In genomic region chr7:44538798-44539668, GRCh38 we compare ENCODE assay signal across 27 cellular contexts. TPM values are rescaled to one million over a fixed set of nuclear protein-coding genes. Genes with fewer than 3 reads are reported as not detected.
DNase-seq lines count a peak whose midpoint lies in the region; ATAC-seq, FAIRE-seq and TF ChIP-seq lines count a peak whose summit lies in the region.
"Had no signal": no experiment of that assay in that cellular context is flagged by ENCODE, and none has a peak within 500 bp of the region (broad histone marks: within the 10 kb centered on the region; RNA-seq: fewer than 3 reads in every experiment).

No MANE protein-coding gene starts in this region.

- CTCF ChIA-PET in activated CD4-positive, alpha-beta T cell treated with anti-CD3 and anti-CD28 coated beads, Interleukin-2, amount 10 ng/mL, durations not matched to agents 7 days and 5 days (lab: Charles Lee): interaction anchor here (0.6 kb wide), 1 partner anchor 167 kb away, joined by 3 read pairs; no protein-coding TSS in a partner anchor
- CTCF ChIA-PET in K562 (lab: Yijun Ruan, JAX; ENCODE audit: low intra/inter-chr PET ratio): no interaction called here

- no TSS peak for BruUV-seq in K562 (replicated peaks; lab: Mats Ljungman, UMichigan)

- peak overlapping the region; percentile 50 for H3K27ac Mint-ChIP-seq in activated CD4-positive, alpha-beta T cell treated with anti-CD3 and anti-CD28 coated beads, Interleukin-2, amount 10 ng/mL, durations not matched to agents 7 days and 5 days
- H3K27ac Mint-ChIP-seq: B cell had no signal

- no peaks in the 10 kb centered on the region for H3K36me3 Mint-ChIP-seq in activated CD4-positive, alpha-beta T cell treated with anti-CD3 and anti-CD28 coated beads, Interleukin-2, amount 10 ng/mL, durations not matched to agents 7 days and 5 days (ENCODE audit: low read depth)
- H3K36me3 Mint-ChIP-seq: CD4-positive, CD25-positive, alpha-beta regulatory T cell had no signal

- in situ Hi-C loops in K562 (cut with MboI): no loop called here

- 0 out of 2 replicates have a peak overlapping the region, but pooled peaks have one; percentile 19 for H2AFZ ChIP-seq in K562 (ENCODE audit: low read depth, low read length)

- no peak for DNase-seq in activated CD4-positive, alpha-beta T cell treated with anti-CD3 and anti-CD28 coated beads, Interleukin-2, amount 10 ng/mL, durations not matched to agents 7 days and 5 days
- no peak for DNase-seq in activated CD4-positive, alpha-beta T cell treated with anti-CD3 and anti-CD28 coated beads, Interleukin-2, amount 50 U/mL, for 1 hour
- DNase-seq in K562 (ENCODE audit: extremely low read depth in 1 of 4, low spot score in 3 of 4): peak in 1 of 4 experiments; percentile 6
- DNase-seq in DMS114 treated with DMSO at 0.1 percent for 48 hours (lab: John Stamatoyannopoulos, UW; ENCODE audit: unreplicated experiment): no peak
- no peak for DNase-seq in NCI-H748 (lab: John Stamatoyannopoulos, UW; ENCODE audit: unreplicated experiment)
- DNase-seq: 8988T; CD4-positive, CD25-positive, alpha-beta regulatory T cell; COR-L47; DMS153; GF-D8; GOT3; MM.1S; NCI-H1092 treated with DMSO at 0.1 percent for 48 hours; NCI-H146; NCI-H2029 treated with DMSO at 0.1 percent for 48 hours; NCI-H446 treated with DMSO at 0.1 percent for 48 hours; NCI-H69; Peyer's patch had no signal

- no peak for TF ChIP-seq EP300 in K562 (IDR thresholded peaks at IDR 0.05; ENCODE audit: low read length)

- H3K4me2 ChIP-seq in K562 (ENCODE audit: insufficient read depth, low read length): no peak overlapping the region

- H3K4me1 ChIP-seq in K562 (replicated peaks in 1 of 2; ENCODE audit: control insufficient read depth in 2 of 2, insufficient read depth in 2 of 2, low read length in 2 of 2) (peaks cover 3 to 46% of the 10 kb centered on the region in 2 experiments; a peak in 4 of 5 replicates), liver (ENCODE audit: control insufficient read depth in 4 of 4, insufficient read depth in 4 of 4, low read length in 3 of 4) (peaks cover 5 to 69% (median 41%) of the 10 kb centered on the region in 4 donors)

- TF ChIP-seq POLR2A in K562 (conservative IDR thresholded peaks at IDR 0.05): no peak

- no peak overlapping the region for H3K4me3 Mint-ChIP-seq in activated CD4-positive, alpha-beta T cell treated with anti-CD3 and anti-CD28 coated beads, Interleukin-2, amount 10 ng/mL, durations not matched to agents 7 days and 5 days
- H3K4me3 Mint-ChIP-seq: B cell; CD4-positive, CD25-positive, alpha-beta regulatory T cell had no signal

- TF ChIP-seq CTCF in K562 (IDR thresholded peaks at IDR 0.05 in 2 of 3, conservative IDR thresholded peaks at IDR 0.05 in 1 of 3; ENCODE audit: insufficient read depth in 2 of 3, low read depth in 1 of 3, low read length in 3 of 3): no peak
- TF ChIP-seq CTCF in liver (IDR thresholded peaks at IDR 0.05; ENCODE audit: low read depth, low read length, missing input control): no peak

- no peaks in the 10 kb centered on the region for H3K27me3 ChIP-seq in K562 (ENCODE audit: control insufficient read depth in 2 of 2, insufficient read depth in 2 of 2, low read length in 2 of 2)
- H3K27me3 ChIP-seq in liver (ENCODE audit: control insufficient read depth in 4 of 4, insufficient read depth in 4 of 4, low read length in 3 of 4): no peaks in the 10 kb centered on the region
- H3K27me3 ChIP-seq: Peyer's patch had no signal

- no peaks in the 10 kb centered on the region for H3K9me1 ChIP-seq in K562 (ENCODE audit: control insufficient read depth, insufficient read depth, low read length)

- no peak for TF ChIP-seq RAD21 in K562 (CRISPR knock-in tag; conservative IDR thresholded peaks at IDR 0.05 in 1 of 2, IDR thresholded peaks at IDR 0.05 in 1 of 2)
- TF ChIP-seq RAD21 in liver (IDR thresholded peaks at IDR 0.05): no peak

- H3K27me3 Mint-ChIP-seq in activated CD4-positive, alpha-beta T cell treated with anti-CD3 and anti-CD28 coated beads, Interleukin-2, amount 10 ng/mL, durations not matched to agents 7 days and 5 days: no peaks in the 10 kb centered on the region
- H3K27me3 Mint-ChIP-seq: B cell had no signal

- ATAC-seq in K562: no peak
- ATAC-seq in HG03432 (IDR thresholded peaks at IDR 0.05; ENCODE audit: unreplicated experiment): no peak
- no peak for ATAC-seq in HG02610 (IDR thresholded peaks at IDR 0.05; ENCODE audit: unreplicated experiment)

- no peaks in the 10 kb centered on the region for H3K4me1 Mint-ChIP-seq in activated CD4-positive, alpha-beta T cell treated with anti-CD3 and anti-CD28 coated beads, Interleukin-2, amount 10 ng/mL, durations not matched to agents 7 days and 5 days
- H3K4me1 Mint-ChIP-seq: B cell; CD4-positive, CD25-positive, alpha-beta regulatory T cell had no signal

- no peaks in the 10 kb centered on the region for H3K9me3 Mint-ChIP-seq in activated CD4-positive, alpha-beta T cell treated with anti-CD3 and anti-CD28 coated beads, Interleukin-2, amount 10 ng/mL, durations not matched to agents 7 days and 5 days

- no peaks in the 10 kb centered on the region for H3K79me2 ChIP-seq in K562 (ENCODE audit: control insufficient read depth, insufficient read depth, low read length)

- H3K36me3 ChIP-seq in K562 (ENCODE audit: control insufficient read depth, insufficient read depth, low read length): no peaks in the 10 kb centered on the region
- peaks cover 0 to 6% (median 4%) of the 10 kb centered on the region in 4 donors for H3K36me3 ChIP-seq in liver (ENCODE audit: control insufficient read depth in 4 of 4, insufficient read depth in 3 of 4, low read depth in 1 of 4, low read length in 3 of 4)
- H3K36me3 ChIP-seq: Peyer's patch had no signal

- no peak overlapping the region for H3K4me3 ChIP-seq in K562
- H3K4me3 ChIP-seq in liver (ENCODE audit: low read depth in 1 of 3, low read length in 3 of 3): peak overlapping the region; percentile 54 to 65 (median 63)
- H3K4me3 ChIP-seq: Peyer's patch had no signal

- no peak overlapping the region for H3K27ac ChIP-seq in K562 (ENCODE audit: extremely low read depth, low read depth, low read length)
- peak overlapping the region; percentile 86 to 97 for H3K27ac ChIP-seq in liver (ENCODE audit: low read depth in 1 of 2, low read length in 2 of 2)
- H3K27ac ChIP-seq: HL-60, Peyer's patch had no signal

- H4K20me1 ChIP-seq in K562 (replicated peaks; ENCODE audit: control insufficient read depth, insufficient read depth, low read length): no peaks in the 10 kb centered on the region

- FAIRE-seq in K562 (lab: Jason Lieb, UNC): no peak
- FAIRE-seq: GM12891 had no signal

- H3K9me3 ChIP-seq in K562 (replicated peaks; ENCODE audit: control insufficient read depth, insufficient read depth, low read depth, low read length) (no peaks in the 10 kb centered on the region), liver (ENCODE audit: control insufficient read depth in 4 of 4, low read length in 3 of 4) (no peaks in the 10 kb centered on the region)
- H3K9me3 ChIP-seq: Peyer's patch had no signal

- POLR2A ChIA-PET in activated CD4-positive, alpha-beta T cell treated with anti-CD3 and anti-CD28 coated beads, Interleukin-2, amount 10 ng/mL, durations not matched to agents 7 days and 5 days (lab: Charles Lee): no interaction called here
- POLR2A ChIA-PET in K562 (lab: Yijun Ruan, JAX): interaction anchor here (0.9 to 1.4 kb wide), 2 partner anchors 9 to 24 kb away, joined by 3 read pairs; no protein-coding TSS in a partner anchor

- 41% methylated on average over 28 of the region's 32 CpGs for WGBS in K562 (ENCODE audit: insufficient coverage, low coverage, missing lambda C conversion rate)
- 69% methylated on average over 32 of the region's 32 CpGs for WGBS in liver

- intact Hi-C loops in K562 (cut with micrococcal nuclease): no loop called here

- H3K9ac ChIP-seq in K562 (ENCODE audit: insufficient read depth in 1 of 2, low read depth in 2 of 2, low read length in 2 of 2) (0 out of 4 replicates have a peak overlapping the region, but pooled peaks of 1 of the 2 experiments have one; percentile 65), liver (ENCODE audit: low read depth in 1 of 2, low read length in 2 of 2) (peak overlapping the region in 1 of 2 donors; percentile 81)

RNA-seq across cellular contexts. Expression of gene NPC1L1, which starts 2.1 kb away (rescaled TPM):
- not detected for total RNA-seq in activated CD4-positive, alpha-beta T cell treated with anti-CD3 and anti-CD28 coated beads, Interleukin-2, amount 10 ng/mL, durations not matched to agents 7 days and 5 days
- 0.26 and 0.81 TPM in 2 replicates for total RNA-seq in K562 (2011; cell fraction: chromatin; rRNA removed; ENCODE audit: low replicate concordance)
- total RNA-seq in K562 (2011; cell fraction: nucleolus; rRNA removed): 0.33 and 0.39 TPM in 2 replicates
- 0.15 and 0.37 TPM in 2 replicates for total RNA-seq in K562 (2011; cell fraction: nucleoplasm; rRNA removed)
- total RNA-seq in K562 (2014; rRNA removed) (0.18 TPM in 1 of 2 replicates, not detected in the other), K562 (2014; rRNA removed; fragmentation: Illumina TruSeq; extraction: Trizol) (not detected in 2 replicates), K562 (2015; rRNA removed; fragmentation: Illumina TruSeq; extraction: Trizol) (not detected in 2 replicates), K562 (2021) (0.02 and 0.07 TPM in 2 replicates), liver (10 to 100 TPM in 1 of 2 donors, 1 to 10 TPM in 1; 7.2 to 16.4 TPM)
- polyA plus RNA-seq in K562 (2011; rRNA removed) (0.08 and 0.14 TPM in 2 replicates), K562 (2014; fragmentation: Illumina TruSeq; extraction: Trizol) (0.01 and 0.06 TPM in 2 replicates), K562 (2014; fragmentation: Nextera tagmentation; extraction: Ambion mirVana) (not detected), K562 (2014; rRNA removed) (0.07 TPM in 1 of 2 replicates, not detected in the other), liver (10 to 100 TPM; 14.2 to 22.1 TPM)
- 0.10 and 0.18 TPM in 2 replicates for polyA plus RNA-seq in K562 (2011; cell fraction: cytosol; rRNA removed)
- 0.74 and 1.1 TPM in 2 replicates for polyA plus RNA-seq in K562 (2011; cell fraction: nucleus; rRNA removed)
- 0.08 and 0.11 TPM in 2 replicates for polyA plus RNA-seq in K562 (2012)
- polyA minus RNA-seq in K562 (2011; rRNA and poly(A)+ RNA removed): 0.06 and 0.11 TPM in 2 replicates
- not detected in 2 replicates for polyA minus RNA-seq in K562 (2011; cell fraction: cytosol; rRNA and poly(A)+ RNA removed)
- polyA minus RNA-seq in K562 (2011; cell fraction: nucleus; rRNA and poly(A)+ RNA removed): 0.13 and 0.44 TPM in 2 replicates
- total RNA-seq: B cell, Daoy, HT1080, LHCN-M2 had no signal

RNA-seq across cellular contexts. Expression of gene DDX56, which starts 34.7 kb away (rescaled TPM):
- 10 to 100 TPM; 83.6 to 84.9 TPM for total RNA-seq in activated CD4-positive, alpha-beta T cell treated with anti-CD3 and anti-CD28 coated beads, Interleukin-2, amount 10 ng/mL, durations not matched to agents 7 days and 5 days
- total RNA-seq in K562 (2011; cell fraction: chromatin; rRNA removed; ENCODE audit: low replicate concordance): 104 and 320 TPM in 2 replicates
- 229 and 246 TPM in 2 replicates for total RNA-seq in K562 (2011; cell fraction: nucleolus; rRNA removed)
- total RNA-seq in K562 (2011; cell fraction: nucleoplasm; rRNA removed): 121 and 141 TPM in 2 replicates
- 102 and 133 TPM in 2 replicates for total RNA-seq in K562 (2014; rRNA removed)
- 91.2 and 103 TPM in 2 replicates for total RNA-seq in K562 (2014; rRNA removed; fragmentation: Illumina TruSeq; extraction: Trizol)
- 89.1 and 90.8 TPM in 2 replicates for total RNA-seq in K562 (2015; rRNA removed; fragmentation: Illumina TruSeq; extraction: Trizol)
- total RNA-seq in K562 (2021): 145 and 155 TPM in 2 replicates
- 110 and 120 TPM in 2 replicates for polyA plus RNA-seq in K562 (2011; rRNA removed)
- 100 and 136 TPM in 2 replicates for polyA plus RNA-seq in K562 (2011; cell fraction: cytosol; rRNA removed)
- 265 and 309 TPM in 2 replicates for polyA plus RNA-seq in K562 (2011; cell fraction: nucleus; rRNA removed)
- 122 and 135 TPM in 2 replicates for polyA plus RNA-seq in K562 (2012)
- polyA plus RNA-seq in K562 (2014; fragmentation: Illumina TruSeq; extraction: Trizol): 114 and 133 TPM in 2 replicates
- 10 to 100 TPM; 33.0 to 45.2 TPM for polyA plus RNA-seq in K562 (2014; fragmentation: Nextera tagmentation; extraction: Ambion mirVana)
- polyA plus RNA-seq in K562 (2014; rRNA removed): 96.7 and 109 TPM in 2 replicates
- 74.9 and 101 TPM in 2 replicates for polyA minus RNA-seq in K562 (2011; rRNA and poly(A)+ RNA removed)
- polyA minus RNA-seq in K562 (2011; cell fraction: cytosol; rRNA and poly(A)+ RNA removed): 38.9 and 72.1 TPM in 2 replicates
- polyA minus RNA-seq in K562 (2011; cell fraction: nucleus; rRNA and poly(A)+ RNA removed): 84.7 and 97.7 TPM in 2 replicates
- total RNA-seq in liver: 10 to 100 TPM; 24.3 to 42.1 TPM
- polyA plus RNA-seq in liver: 10 to 100 TPM; 31.1 to 32.6 TPM

RNA-seq across cellular contexts. Expression of gene TMED4, which starts 43.0 kb away (rescaled TPM):
- 10 to 100 TPM; 78.1 to 78.3 TPM for total RNA-seq in activated CD4-positive, alpha-beta T cell treated with anti-CD3 and anti-CD28 coated beads, Interleukin-2, amount 10 ng/mL, durations not matched to agents 7 days and 5 days
- 87.6 and 130 TPM in 2 replicates for total RNA-seq in K562 (2011; cell fraction: chromatin; rRNA removed; ENCODE audit: low replicate concordance)
- total RNA-seq in K562 (2011; cell fraction: nucleolus; rRNA removed): 122 and 140 TPM in 2 replicates
- total RNA-seq in K562 (2011; cell fraction: nucleoplasm; rRNA removed): 150 and 206 TPM in 2 replicates
- total RNA-seq in K562 (2014; rRNA removed) (40.0 and 53.8 TPM in 2 replicates), K562 (2014; rRNA removed; fragmentation: Illumina TruSeq; extraction: Trizol) (40.6 and 42.1 TPM in 2 replicates), K562 (2015; rRNA removed; fragmentation: Illumina TruSeq; extraction: Trizol) (43.8 and 44.3 TPM in 2 replicates), K562 (2021) (44.5 and 44.6 TPM in 2 replicates), liver (10 to 100 TPM; 46.5 to 97.1 TPM)
- polyA plus RNA-seq in K562 (2011; rRNA removed) (64.0 and 75.5 TPM in 2 replicates), K562 (2014; fragmentation: Illumina TruSeq; extraction: Trizol) (40.5 and 44.2 TPM in 2 replicates), K562 (2014; fragmentation: Nextera tagmentation; extraction: Ambion mirVana) (10 to 100 TPM; 20.3 to 23.1 TPM), K562 (2014; rRNA removed) (55.3 and 56.4 TPM in 2 replicates), liver (10 to 100 TPM; 26.9 to 47.4 TPM)
- polyA plus RNA-seq in K562 (2011; cell fraction: cytosol; rRNA removed): 83.9 and 104 TPM in 2 replicates
- 84.1 and 90.2 TPM in 2 replicates for polyA plus RNA-seq in K562 (2011; cell fraction: nucleus; rRNA removed)
- 39.4 and 67.4 TPM in 2 replicates for polyA plus RNA-seq in K562 (2012)
- 49.9 and 50.1 TPM in 2 replicates for polyA minus RNA-seq in K562 (2011; rRNA and poly(A)+ RNA removed)
- polyA minus RNA-seq in K562 (2011; cell fraction: cytosol; rRNA and poly(A)+ RNA removed): 32.8 and 44.1 TPM in 2 replicates
- 32.0 and 44.2 TPM in 2 replicates for polyA minus RNA-seq in K562 (2011; cell fraction: nucleus; rRNA and poly(A)+ RNA removed)

RNA-seq across cellular contexts. Expression of gene NUDCD3, which starts 48.6 kb away (rescaled TPM):
- total RNA-seq in activated CD4-positive, alpha-beta T cell treated with anti-CD3 and anti-CD28 coated beads, Interleukin-2, amount 10 ng/mL, durations not matched to agents 7 days and 5 days: 10 to 100 TPM; 74.3 to 75.9 TPM
- 63.6 and 73.8 TPM in 2 replicates for total RNA-seq in K562 (2011; cell fraction: chromatin; rRNA removed; ENCODE audit: low replicate concordance)
- 37.4 and 47.0 TPM in 2 replicates for total RNA-seq in K562 (2011; cell fraction: nucleolus; rRNA removed)
- 50.4 and 63.1 TPM in 2 replicates for total RNA-seq in K562 (2011; cell fraction: nucleoplasm; rRNA removed)
- total RNA-seq in K562 (2014; rRNA removed) (38.9 and 44.2 TPM in 2 replicates), K562 (2014; rRNA removed; fragmentation: Illumina TruSeq; extraction: Trizol) (34.1 and 34.5 TPM in 2 replicates), K562 (2015; rRNA removed; fragmentation: Illumina TruSeq; extraction: Trizol) (32.2 and 36.5 TPM in 2 replicates), K562 (2021) (64.2 and 67.5 TPM in 2 replicates), liver (10 to 100 TPM; 22.1 to 30.7 TPM)
- polyA plus RNA-seq in K562 (2011; rRNA removed) (44.1 and 48.8 TPM in 2 replicates), K562 (2014; fragmentation: Illumina TruSeq; extraction: Trizol) (36.6 and 42.6 TPM in 2 replicates), K562 (2014; fragmentation: Nextera tagmentation; extraction: Ambion mirVana) (10 to 100 TPM; 24.8 to 51.1 TPM), K562 (2014; rRNA removed) (33.2 and 37.9 TPM in 2 replicates), liver (10 to 100 TPM; 15.4 to 26.4 TPM)
- 31.6 and 43.3 TPM in 2 replicates for polyA plus RNA-seq in K562 (2011; cell fraction: cytosol; rRNA removed)
- 40.4 and 53.9 TPM in 2 replicates for polyA plus RNA-seq in K562 (2011; cell fraction: nucleus; rRNA removed)
- 43.7 and 44.4 TPM in 2 replicates for polyA plus RNA-seq in K562 (2012)
- 87.8 and 95.8 TPM in 2 replicates for polyA minus RNA-seq in K562 (2011; rRNA and poly(A)+ RNA removed)
- polyA minus RNA-seq in K562 (2011; cell fraction: cytosol; rRNA and poly(A)+ RNA removed): 34.4 and 44.3 TPM in 2 replicates
- 27.1 and 34.5 TPM in 2 replicates for polyA minus RNA-seq in K562 (2011; cell fraction: nucleus; rRNA and poly(A)+ RNA removed)

Comparison
In these comparisons a context has a peak if more than half of its experiments do, and no peak if none do; other contexts are left out.
1. RNA of gene NPC1L1, which starts 2.1 kb away (total RNA-seq): 7.2 to 16.4 TPM in liver; 0.02 to 0.81 TPM in K562 and not detected in activated CD4-positive, alpha-beta T cell treated with anti-CD3 and anti-CD28 coated beads, Interleukin-2, amount 10 ng/mL, durations not matched to agents 7 days and 5 days; every median in the first group is over 4 times any median in the second.